Comparison of ENCODE assay signal across 15 cellular contexts in the genomic region with DNA sequence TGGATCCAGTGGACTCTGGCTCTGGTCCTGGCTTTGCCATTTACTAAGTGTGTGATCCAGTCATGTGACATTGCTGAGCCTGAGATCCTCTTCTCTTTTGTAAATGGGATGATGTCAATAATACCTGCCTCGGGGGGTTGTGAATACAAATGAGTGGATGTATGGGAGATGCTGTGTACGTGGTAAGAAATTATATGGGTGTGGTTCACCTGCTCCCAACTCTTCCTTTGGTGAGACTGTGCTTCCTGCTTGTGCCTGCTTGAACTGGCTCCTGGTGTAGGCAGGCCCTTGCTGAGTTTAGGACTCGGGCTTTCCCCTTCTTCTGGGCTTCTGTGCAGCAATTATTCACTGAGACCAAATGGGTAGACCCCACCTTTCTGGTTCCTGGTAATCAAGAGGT.
"Had no signal": no experiment of that assay in that cellular context is flagged by ENCODE, and none has a peak within 500 bp of the region (broad histone marks: within the 10 kb centered on the region; RNA-seq: fewer than 3 reads in every experiment).

No MANE protein-coding gene starts in this region.

- H3K27ac Mint-ChIP-seq: activated naive CD8-positive, alpha-beta T cell treated with anti-CD3 and anti-CD28 coated beads for 36 hours; activated T-cell treated with anti-CD3 and anti-CD28 coated beads, Interleukin-2, amount 50 U/mL, for 72 hours; natural killer cell had no signal

- ATAC-seq: activated T-cell treated with anti-CD3 and anti-CD28 coated beads, Interleukin-2, amount 50 U/mL, for 72 hours; natural killer cell had no signal

- H3K9me3 ChIP-seq: right lobe of liver, suprapubic skin, upper lobe of left lung had no signal

- H3K27me3 ChIP-seq: brain microvascular endothelial cell, hepatocyte, right lobe of liver, suprapubic skin, upper lobe of left lung had no signal

- H3K27me3 Mint-ChIP-seq: activated naive CD8-positive, alpha-beta T cell treated with anti-CD3 and anti-CD28 coated beads for 36 hours had no signal

- DNase-seq: activated CD4-positive, alpha-beta T cell treated with anti-CD3 and anti-CD28 coated beads, Interleukin-2, amount 50 U/mL, for 4 hours; activated CD4-positive, CD25-positive, alpha-beta regulatory T cell treated with anti-CD3 and anti-CD28 coated beads, Interleukin-2, amount 50 U/mL, for 72 hours; activated gamma-delta T cell treated with Interleukin-2 at 50 U/mL for 16 hours; activated naive CD8-positive, alpha-beta T cell treated with anti-CD3 and anti-CD28 coated beads for 36 hours; activated T-cell treated with anti-CD3 and anti-CD28 coated beads, Interleukin-2, amount 50 U/mL, for 72 hours; brain microvascular endothelial cell; kidney glomerular epithelial cell; natural killer cell; right lobe of liver; stimulated activated CD4-positive, alpha-beta T cell treated with anti-CD3 and anti-CD28 coated beads, Interleukin-12 subunit alpha, Interleukin-12 subunit beta, amount 100 ng/mL, for 4 hours; stimulated activated naive CD4-positive, alpha-beta T cell; upper lobe of left lung had no signal

- H3K36me3 Mint-ChIP-seq: activated naive CD8-positive, alpha-beta T cell treated with anti-CD3 and anti-CD28 coated beads for 36 hours; natural killer cell had no signal

- H3K9me3 Mint-ChIP-seq: activated naive CD8-positive, alpha-beta T cell treated with anti-CD3 and anti-CD28 coated beads for 36 hours; activated T-cell treated with anti-CD3 and anti-CD28 coated beads, Interleukin-2, amount 50 U/mL, for 72 hours; natural killer cell had no signal

- H3K4me3 ChIP-seq: hepatocyte, lung, right lobe of liver, suprapubic skin, upper lobe of left lung had no signal

- H3K4me1 Mint-ChIP-seq: activated naive CD8-positive, alpha-beta T cell treated with anti-CD3 and anti-CD28 coated beads for 36 hours; natural killer cell had no signal

- H3K4me1 ChIP-seq: right lobe of liver, suprapubic skin, upper lobe of left lung had no signal

- H3K36me3 ChIP-seq: brain microvascular endothelial cell, right lobe of liver, suprapubic skin, upper lobe of left lung had no signal

- H3K4me3 Mint-ChIP-seq: activated naive CD8-positive, alpha-beta T cell treated with anti-CD3 and anti-CD28 coated beads for 36 hours; activated T-cell treated with anti-CD3 and anti-CD28 coated beads, Interleukin-2, amount 50 U/mL, for 72 hours; natural killer cell had no signal

- H3K27ac ChIP-seq: brain microvascular endothelial cell, hepatocyte, right lobe of liver, suprapubic skin, upper lobe of left lung had no signal
